8 cellular contexts compared by ENCODE assay signal in genomic region chr5:170420809-170421412, GRCh38. TPM values are rescaled to one million over a fixed set of nuclear protein-coding genes. Genes with fewer than 3 reads are reported as not detected.
A peak's percentile ranks its signal among the peaks of the same experiment; 100 is the strongest.
DNase-seq lines count a peak whose midpoint lies in the region; ATAC-seq and TF ChIP-seq lines count a peak whose summit lies in the region.

No MANE protein-coding gene starts in this region.

- no peak overlapping the region for H3K9ac ChIP-seq in liver (ENCODE audit: low read depth in 1 of 2, low read length in 2 of 2)

- TF ChIP-seq CTCF in liver (IDR thresholded peaks at IDR 0.05; ENCODE audit: low read depth, low read length, missing input control): peak; percentile 69

- peaks cover 0 to 4% (median 0%) of the 10 kb centered on the region in 4 donors for H3K4me1 ChIP-seq in liver (ENCODE audit: control insufficient read depth in 4 of 4, insufficient read depth in 4 of 4, low read length in 3 of 4)

- H3K27ac ChIP-seq in liver (ENCODE audit: low read depth in 1 of 2, low read length in 2 of 2): no peak overlapping the region

- peak; percentile 83 to 92 for TF ChIP-seq RAD21 in liver (IDR thresholded peaks at IDR 0.05)

- 16% methylated on average over 9 of the region's 9 CpGs for WGBS in liver

- DNase-seq in DMS53 (lab: John Stamatoyannopoulos, UW) (peak; percentile 65), NCI-H524 (lab: John Stamatoyannopoulos, UW) (peak; percentile 45 to 77), dedifferentiated amniotic fluid mesenchymal stem cell (ENCODE audit: extremely low spot score) (peak; percentile 49)
- peak; percentile 63 for DNase-seq in activated CD4-positive, alpha-beta T cell treated with anti-CD3 and anti-CD28 coated beads for 48 hours
- peak; percentile 27 for DNase-seq in stimulated activated CD8-positive, alpha-beta memory T cell treated with anti-CD3 and anti-CD28 coated beads, Interleukin-15, amount 100 ng/mL, for 1 hour (ENCODE audit: low read depth)

- H3K36me3 ChIP-seq in liver (ENCODE audit: control insufficient read depth in 4 of 4, insufficient read depth in 3 of 4, low read depth in 1 of 4, low read length in 3 of 4): no peaks in the 10 kb centered on the region

- peaks cover 0 to 4% (median 0%) of the 10 kb centered on the region in 4 donors for H3K27me3 ChIP-seq in liver (ENCODE audit: control insufficient read depth in 4 of 4, insufficient read depth in 4 of 4, low read length in 3 of 4)

- no peak overlapping the region for H3K4me3 ChIP-seq in liver (ENCODE audit: low read depth in 1 of 3, low read length in 3 of 3)

- ATAC-seq in HG02678 (IDR thresholded peaks at IDR 0.05; ENCODE audit: unreplicated experiment) (peak; percentile 66), GM19324 (IDR thresholded peaks at IDR 0.05; ENCODE audit: low FRiP score, unreplicated experiment) (no peak)

- H3K9me3 ChIP-seq in liver (ENCODE audit: control insufficient read depth in 4 of 4, low read length in 3 of 4): no peaks in the 10 kb centered on the region

TF ChIP-seq in liver, 16 proteins besides CTCF, POLR2A, EP300 and RAD21:
- no peak for TF ChIP-seq HNF4A (conservative IDR thresholded peaks at IDR 0.05)
- TF ChIP-seq FOXA1 (IDR thresholded peaks at IDR 0.05): no peak
- no peak for TF ChIP-seq RXRA (IDR thresholded peaks at IDR 0.05)
- TF ChIP-seq FOXA2 (IDR thresholded peaks at IDR 0.05): no peak
- TF ChIP-seq, protein P1, sequence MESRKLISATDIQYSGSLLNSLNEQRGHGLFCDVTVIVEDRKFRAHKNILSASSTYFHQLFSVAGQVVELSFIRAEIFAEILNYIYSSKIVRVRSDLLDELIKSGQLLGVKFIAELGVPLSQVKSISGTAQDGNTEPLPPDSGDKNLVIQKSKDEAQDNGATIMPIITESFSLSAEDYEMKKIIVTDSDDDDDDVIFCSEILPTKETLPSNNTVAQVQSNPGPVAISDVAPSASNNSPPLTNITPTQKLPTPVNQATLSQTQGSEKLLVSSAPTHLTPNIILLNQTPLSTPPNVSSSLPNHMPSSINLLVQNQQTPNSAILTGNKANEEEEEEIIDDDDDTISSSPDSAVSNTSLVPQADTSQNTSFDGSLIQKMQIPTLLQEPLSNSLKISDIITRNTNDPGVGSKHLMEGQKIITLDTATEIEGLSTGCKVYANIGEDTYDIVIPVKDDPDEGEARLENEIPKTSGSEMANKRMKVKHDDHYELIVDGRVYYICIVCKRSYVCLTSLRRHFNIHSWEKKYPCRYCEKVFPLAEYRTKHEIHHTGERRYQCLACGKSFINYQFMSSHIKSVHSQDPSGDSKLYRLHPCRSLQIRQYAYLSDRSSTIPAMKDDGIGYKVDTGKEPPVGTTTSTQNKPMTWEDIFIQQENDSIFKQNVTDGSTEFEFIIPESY (IDR thresholded peaks at IDR 0.05): no peak
- TF ChIP-seq YY1 (IDR thresholded peaks at IDR 0.05): no peak
- TF ChIP-seq, protein P2, sequence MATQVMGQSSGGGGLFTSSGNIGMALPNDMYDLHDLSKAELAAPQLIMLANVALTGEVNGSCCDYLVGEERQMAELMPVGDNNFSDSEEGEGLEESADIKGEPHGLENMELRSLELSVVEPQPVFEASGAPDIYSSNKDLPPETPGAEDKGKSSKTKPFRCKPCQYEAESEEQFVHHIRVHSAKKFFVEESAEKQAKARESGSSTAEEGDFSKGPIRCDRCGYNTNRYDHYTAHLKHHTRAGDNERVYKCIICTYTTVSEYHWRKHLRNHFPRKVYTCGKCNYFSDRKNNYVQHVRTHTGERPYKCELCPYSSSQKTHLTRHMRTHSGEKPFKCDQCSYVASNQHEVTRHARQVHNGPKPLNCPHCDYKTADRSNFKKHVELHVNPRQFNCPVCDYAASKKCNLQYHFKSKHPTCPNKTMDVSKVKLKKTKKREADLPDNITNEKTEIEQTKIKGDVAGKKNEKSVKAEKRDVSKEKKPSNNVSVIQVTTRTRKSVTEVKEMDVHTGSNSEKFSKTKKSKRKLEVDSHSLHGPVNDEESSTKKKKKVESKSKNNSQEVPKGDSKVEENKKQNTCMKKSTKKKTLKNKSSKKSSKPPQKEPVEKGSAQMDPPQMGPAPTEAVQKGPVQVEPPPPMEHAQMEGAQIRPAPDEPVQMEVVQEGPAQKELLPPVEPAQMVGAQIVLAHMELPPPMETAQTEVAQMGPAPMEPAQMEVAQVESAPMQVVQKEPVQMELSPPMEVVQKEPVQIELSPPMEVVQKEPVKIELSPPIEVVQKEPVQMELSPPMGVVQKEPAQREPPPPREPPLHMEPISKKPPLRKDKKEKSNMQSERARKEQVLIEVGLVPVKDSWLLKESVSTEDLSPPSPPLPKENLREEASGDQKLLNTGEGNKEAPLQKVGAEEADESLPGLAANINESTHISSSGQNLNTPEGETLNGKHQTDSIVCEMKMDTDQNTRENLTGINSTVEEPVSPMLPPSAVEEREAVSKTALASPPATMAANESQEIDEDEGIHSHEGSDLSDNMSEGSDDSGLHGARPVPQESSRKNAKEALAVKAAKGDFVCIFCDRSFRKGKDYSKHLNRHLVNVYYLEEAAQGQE (IDR thresholded peaks at IDR 0.05): no peak
TF ChIP-seq in liver: peak in this region for 0.

RNA-seq across cellular contexts. Expression of gene KCNMB1, which starts 31.7 kb away (rescaled TPM):
- total RNA-seq in liver: under 1 TPM; 0.14 to 0.25 TPM
- polyA plus RNA-seq in liver: under 1 TPM; 0.04 to 0.31 TPM
